ENCODE assay signal across 32 cellular contexts in genomic region chr12:125191361-125192087, GRCh38. TPM values are rescaled to one million over a fixed set of nuclear protein-coding genes. Genes with fewer than 3 reads are reported as not detected.
"Had no signal": no experiment of that assay in that cellular context is flagged by ENCODE, and none has a peak within 500 bp of the region (broad histone marks: within the 10 kb centered on the region; RNA-seq: fewer than 3 reads in every experiment).

No MANE protein-coding gene starts in this region.

- DNase-seq: activated CD4-positive, alpha-beta memory T cell treated with anti-CD3 and anti-CD28 coated beads for 36 hours; activated CD4-positive, alpha-beta T cell treated with anti-CD3 and anti-CD28 coated beads for 36 hours; activated CD4-positive, alpha-beta T cell treated with anti-CD3 and anti-CD28 coated beads, Interleukin-2, amount 10 ng/mL, durations not matched to agents 24 days and 14 days; activated CD4-positive, CD25-positive, alpha-beta regulatory T cell; activated CD4-positive, CD25-positive, alpha-beta regulatory T cell treated with anti-CD3 and anti-CD28 coated beads, Interleukin-2, amount 50 U/mL, for 72 hours; activated CD8-positive, alpha-beta memory T cell treated with anti-CD3 and anti-CD28 coated beads, Interleukin-2, amount 10 ng/mL, durations not matched to agents 7 days and 5 days; activated CD8-positive, alpha-beta memory T cell treated with anti-CD3 and anti-CD28 coated beads, Interleukin-2, amount 50 U/mL, for 4 hours; activated CD8-positive, alpha-beta T cell treated with anti-CD3 and anti-CD28 coated beads, Interleukin-2, amount 10 ng/mL, durations not matched to agents 7 days and 5 days; activated gamma-delta T cell; activated naive CD4-positive, alpha-beta T cell; activated naive CD4-positive, alpha-beta T cell treated with anti-CD3 and anti-CD28 coated beads, Interleukin-2, amount 10 ng/mL, durations not matched to agents 7 days and 5 days; activated naive CD8-positive, alpha-beta T cell treated with anti-CD3 and anti-CD28 coated beads, Interleukin-2, amount 10 ng/mL, durations not matched to agents 7 days and 5 days; activated T-cell treated with anti-CD3 and anti-CD28 coated beads, Interleukin-2, amount 50 U/mL, for 1 hour; activated T-cell treated with anti-CD3 and anti-CD28 coated beads, Interleukin-2, amount 50 U/mL, for 48 hours; central memory CD4-positive, alpha-beta T cell; cerebellar nuclear complex; colonic mucosa; effector CD8-positive, alpha-beta T cell; esophagus squamous epithelium; foreskin melanocyte; heart right ventricle; T-helper 2 cell had no signal

- H3K4me3 Mint-ChIP-seq: activated CD4-positive, alpha-beta memory T cell treated with anti-CD3 and anti-CD28 coated beads for 36 hours; activated CD4-positive, alpha-beta T cell treated with anti-CD3 and anti-CD28 coated beads for 36 hours; activated CD4-positive, alpha-beta T cell treated with anti-CD3 and anti-CD28 coated beads, Interleukin-2, amount 10 ng/mL, durations not matched to agents 24 days and 14 days; activated CD8-positive, alpha-beta memory T cell treated with anti-CD3 and anti-CD28 coated beads, Interleukin-2, amount 10 ng/mL, durations not matched to agents 7 days and 5 days; activated CD8-positive, alpha-beta T cell treated with anti-CD3 and anti-CD28 coated beads, Interleukin-2, amount 10 ng/mL, durations not matched to agents 7 days and 5 days; activated naive CD4-positive, alpha-beta T cell treated with anti-CD3 and anti-CD28 coated beads, Interleukin-2, amount 10 ng/mL, durations not matched to agents 7 days and 5 days; activated naive CD8-positive, alpha-beta T cell treated with anti-CD3 and anti-CD28 coated beads, Interleukin-2, amount 10 ng/mL, durations not matched to agents 7 days and 5 days had no signal

- H3K36me3 ChIP-seq: ascending aorta, breast epithelium, cardiac muscle cell, colonic mucosa, esophagus squamous epithelium, gastroesophageal sphincter, heart right ventricle had no signal

- ATAC-seq: activated CD4-positive, alpha-beta T cell treated with anti-CD3 and anti-CD28 coated beads for 36 hours; activated CD8-positive, alpha-beta memory T cell treated with anti-CD3 and anti-CD28 coated beads, Interleukin-2, amount 10 ng/mL, durations not matched to agents 7 days and 5 days; activated CD8-positive, alpha-beta T cell treated with anti-CD3 and anti-CD28 coated beads, Interleukin-2, amount 10 ng/mL, durations not matched to agents 7 days and 5 days; activated naive CD4-positive, alpha-beta T cell treated with anti-CD3 and anti-CD28 coated beads, Interleukin-2, amount 50 U/mL, for 72 hours; gastroesophageal sphincter; heart right ventricle had no signal

- FAIRE-seq: endometrium, endothelial cell of umbilical vein had no signal

- H3K27ac Mint-ChIP-seq: activated CD4-positive, alpha-beta memory T cell treated with anti-CD3 and anti-CD28 coated beads for 36 hours; activated CD4-positive, alpha-beta T cell treated with anti-CD3 and anti-CD28 coated beads for 36 hours; activated CD4-positive, alpha-beta T cell treated with anti-CD3 and anti-CD28 coated beads, Interleukin-2, amount 10 ng/mL, durations not matched to agents 24 days and 14 days; activated CD8-positive, alpha-beta memory T cell treated with anti-CD3 and anti-CD28 coated beads, Interleukin-2, amount 10 ng/mL, durations not matched to agents 7 days and 5 days; activated CD8-positive, alpha-beta T cell treated with anti-CD3 and anti-CD28 coated beads, Interleukin-2, amount 10 ng/mL, durations not matched to agents 7 days and 5 days; activated naive CD4-positive, alpha-beta T cell treated with anti-CD3 and anti-CD28 coated beads, Interleukin-2, amount 10 ng/mL, durations not matched to agents 7 days and 5 days; activated naive CD4-positive, alpha-beta T cell treated with anti-CD3 and anti-CD28 coated beads, Interleukin-2, amount 50 U/mL, for 72 hours; activated naive CD8-positive, alpha-beta T cell treated with anti-CD3 and anti-CD28 coated beads, Interleukin-2, amount 10 ng/mL, durations not matched to agents 7 days and 5 days; brain had no signal

- H3K4me3 ChIP-seq: ascending aorta, breast epithelium, cardiac muscle cell, colonic mucosa, esophagus squamous epithelium, gastroesophageal sphincter, heart right ventricle had no signal

- H3K9me3 ChIP-seq: ascending aorta, breast epithelium, colonic mucosa, esophagus squamous epithelium, gastroesophageal sphincter, heart right ventricle had no signal

- H3K9me3 Mint-ChIP-seq: activated CD4-positive, alpha-beta memory T cell treated with anti-CD3 and anti-CD28 coated beads for 36 hours; activated CD4-positive, alpha-beta T cell treated with anti-CD3 and anti-CD28 coated beads, Interleukin-2, amount 10 ng/mL, durations not matched to agents 24 days and 14 days; activated naive CD4-positive, alpha-beta T cell treated with anti-CD3 and anti-CD28 coated beads, Interleukin-2, amount 10 ng/mL, durations not matched to agents 7 days and 5 days; activated naive CD4-positive, alpha-beta T cell treated with anti-CD3 and anti-CD28 coated beads, Interleukin-2, amount 50 U/mL, for 72 hours; activated naive CD8-positive, alpha-beta T cell treated with anti-CD3 and anti-CD28 coated beads, Interleukin-2, amount 10 ng/mL, durations not matched to agents 7 days and 5 days had no signal

- H3K36me3 Mint-ChIP-seq: activated CD4-positive, alpha-beta memory T cell treated with anti-CD3 and anti-CD28 coated beads for 36 hours; activated CD8-positive, alpha-beta memory T cell treated with anti-CD3 and anti-CD28 coated beads, Interleukin-2, amount 10 ng/mL, durations not matched to agents 7 days and 5 days; activated naive CD4-positive, alpha-beta T cell treated with anti-CD3 and anti-CD28 coated beads, Interleukin-2, amount 10 ng/mL, durations not matched to agents 7 days and 5 days; activated naive CD4-positive, alpha-beta T cell treated with anti-CD3 and anti-CD28 coated beads, Interleukin-2, amount 50 U/mL, for 72 hours; activated naive CD8-positive, alpha-beta T cell treated with anti-CD3 and anti-CD28 coated beads, Interleukin-2, amount 10 ng/mL, durations not matched to agents 7 days and 5 days had no signal

- H3K4me1 Mint-ChIP-seq: activated CD4-positive, alpha-beta T cell treated with anti-CD3 and anti-CD28 coated beads for 36 hours; activated CD8-positive, alpha-beta memory T cell treated with anti-CD3 and anti-CD28 coated beads, Interleukin-2, amount 10 ng/mL, durations not matched to agents 7 days and 5 days had no signal

- H3K27ac ChIP-seq: ascending aorta, breast epithelium, cardiac muscle cell, colonic mucosa, epithelial cell of prostate, esophagus squamous epithelium, gastroesophageal sphincter, heart right ventricle had no signal

RNA-seq across cellular contexts. Expression of gene TMEM132B, which starts 5.3 kb away (rescaled TPM):
- total RNA-seq: activated CD4-positive, alpha-beta memory T cell treated with anti-CD3 and anti-CD28 coated beads for 36 hours; activated CD4-positive, alpha-beta T cell treated with anti-CD3 and anti-CD28 coated beads for 36 hours; activated CD4-positive, alpha-beta T cell treated with anti-CD3 and anti-CD28 coated beads, Interleukin-2, amount 10 ng/mL, durations not matched to agents 24 days and 14 days; activated CD8-positive, alpha-beta memory T cell treated with anti-CD3 and anti-CD28 coated beads for 36 hours; activated CD8-positive, alpha-beta memory T cell treated with anti-CD3 and anti-CD28 coated beads, Interleukin-2, amount 10 ng/mL, durations not matched to agents 7 days and 5 days; activated CD8-positive, alpha-beta T cell treated with anti-CD3 and anti-CD28 coated beads, Interleukin-2, amount 10 ng/mL, durations not matched to agents 7 days and 5 days; activated naive CD4-positive, alpha-beta T cell treated with anti-CD3 and anti-CD28 coated beads, Interleukin-2, amount 50 U/mL, for 72 hours; activated naive CD8-positive, alpha-beta T cell treated with anti-CD3 and anti-CD28 coated beads, Interleukin-2, amount 10 ng/mL, durations not matched to agents 7 days and 5 days had no signal
